Comparison of ENCODE assay signal across 10 cellular contexts in the genomic region with DNA sequence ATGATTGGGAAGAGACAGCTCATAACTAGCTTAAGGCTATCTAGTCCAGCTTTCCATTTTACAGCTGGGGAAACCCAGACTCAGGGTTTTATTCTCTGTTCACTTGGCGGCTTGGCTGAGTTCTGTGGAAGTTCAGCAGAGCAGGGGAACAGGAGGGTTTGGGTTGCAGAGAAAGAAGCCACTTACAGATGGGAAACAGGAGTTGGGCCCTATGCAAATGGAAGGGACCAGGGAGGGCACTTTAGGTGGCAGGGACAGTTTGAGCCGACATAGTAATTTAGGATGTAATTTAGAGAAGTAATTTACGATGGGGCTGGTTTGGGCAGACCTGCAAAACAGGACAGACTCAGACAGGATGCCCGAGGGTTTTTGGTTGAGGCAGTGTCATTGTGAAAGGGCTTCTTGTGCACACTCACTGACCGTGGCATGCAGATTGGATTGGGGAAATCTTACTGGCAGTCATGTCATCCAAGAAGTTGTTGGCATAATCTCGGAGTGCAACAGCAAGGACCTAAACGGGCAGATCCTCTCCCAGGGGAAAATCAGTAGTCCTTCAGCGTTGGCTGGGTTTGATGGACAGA. TPM values are rescaled to one million over a fixed set of nuclear protein-coding genes. Genes with fewer than 3 reads are reported as not detected.
DNase-seq lines count a peak whose midpoint lies in the region; ATAC-seq and TF ChIP-seq lines count a peak whose summit lies in the region.
"Had no signal": no experiment of that assay in that cellular context is flagged by ENCODE, and none has a peak within 500 bp of the region (broad histone marks: within the 10 kb centered on the region; RNA-seq: fewer than 3 reads in every experiment).

No MANE protein-coding gene starts in this region.

- peaks cover 99% of the 10 kb centered on the region for H3K4me1 Mint-ChIP-seq in CD4-positive, alpha-beta T cell (ENCODE audit: low read depth)
- peaks cover 94% of the 10 kb centered on the region for H3K4me1 Mint-ChIP-seq in activated CD4-positive, alpha-beta memory T cell treated with anti-CD3 and anti-CD28 coated beads for 36 hours (ENCODE audit: low read depth)
- peaks cover 59% of the 10 kb centered on the region for H3K4me1 Mint-ChIP-seq in memory B cell

- intact Hi-C loops in CD4-positive, alpha-beta T cell (cut with DNase I, micrococcal nuclease): loop anchor here in 1 of 2 experiments (5.0 kb wide), 1 partner anchor 37 kb away; no protein-coding TSS in a partner anchor
- intact Hi-C loops in activated CD4-positive, alpha-beta memory T cell treated with anti-CD3 and anti-CD28 coated beads for 36 hours (cut with micrococcal nuclease): loop anchor here (10.0 kb wide), 2 partner anchors 300 to 840 kb away; no protein-coding TSS in a partner anchor

- no peaks in the 10 kb centered on the region for H3K27me3 ChIP-seq in CD4-positive, alpha-beta T cell (ENCODE audit: control insufficient read depth, insufficient read depth, low read length)

- peak overlapping the region; percentile 97 for H3K27ac Mint-ChIP-seq in CD4-positive, alpha-beta T cell
- H3K27ac Mint-ChIP-seq in activated CD4-positive, alpha-beta memory T cell treated with anti-CD3 and anti-CD28 coated beads for 36 hours: peak overlapping the region; percentile 80
- H3K27ac Mint-ChIP-seq in memory B cell: peak overlapping the region; percentile 100

- peak overlapping the region; percentile 97 for H3K27ac ChIP-seq in CD4-positive, alpha-beta T cell (ENCODE audit: low read depth, low read length)

- no peaks in the 10 kb centered on the region for H3K9me3 Mint-ChIP-seq in CD4-positive, alpha-beta T cell
- H3K9me3 Mint-ChIP-seq in activated CD4-positive, alpha-beta memory T cell treated with anti-CD3 and anti-CD28 coated beads for 36 hours: no peaks in the 10 kb centered on the region
- no peaks in the 10 kb centered on the region for H3K9me3 Mint-ChIP-seq in memory B cell

- DNase-seq in CD4-positive, alpha-beta T cell: no peak
- peak; percentile 71 for DNase-seq in activated CD4-positive, alpha-beta memory T cell treated with anti-CD3 and anti-CD28 coated beads for 36 hours
- DNase-seq in memory B cell (ENCODE audit: low spot score in 2 of 2): peak in 1 of 2 donors; percentile 42
- no peak for DNase-seq in RPMI8226
- no peak for DNase-seq in NCI-H1436 (lab: John Stamatoyannopoulos, UW)
- no peak for DNase-seq in NCI-H748 (lab: John Stamatoyannopoulos, UW; ENCODE audit: unreplicated experiment)
- DNase-seq: mesendoderm had no signal

- no peak for TF ChIP-seq CTCF in CD4-positive, alpha-beta T cell (IDR thresholded peaks at IDR 0.05)

- POLR2A ChIA-PET in CD4-positive, alpha-beta T cell (lab: Charles Lee): interaction anchor here (1.1 to 8.3 kb wide), 10 partner anchors 12 to 82 kb away, joined by 3 to 220 read pairs (median 46); partner anchors contain the start of gene GPR183
- POLR2A ChIA-PET in activated CD4-positive, alpha-beta memory T cell treated with anti-CD3 and anti-CD28 coated beads for 36 hours (lab: Charles Lee): interaction anchor here (0.7 to 7.6 kb wide), 5 partner anchors 27 to 80 kb away, joined by 3 to 246 read pairs (median 20); partner anchors contain the start of gene GPR183

- H3K27me3 Mint-ChIP-seq in CD4-positive, alpha-beta T cell: no peaks in the 10 kb centered on the region
- no peaks in the 10 kb centered on the region for H3K27me3 Mint-ChIP-seq in activated CD4-positive, alpha-beta memory T cell treated with anti-CD3 and anti-CD28 coated beads for 36 hours
- no peaks in the 10 kb centered on the region for H3K27me3 Mint-ChIP-seq in memory B cell

- H3K36me3 Mint-ChIP-seq in CD4-positive, alpha-beta T cell (ENCODE audit: low read depth): peaks cover 68% of the 10 kb centered on the region
- peaks cover 42% of the 10 kb centered on the region for H3K36me3 Mint-ChIP-seq in activated CD4-positive, alpha-beta memory T cell treated with anti-CD3 and anti-CD28 coated beads for 36 hours
- H3K36me3 Mint-ChIP-seq in memory B cell: peaks cover 16% of the 10 kb centered on the region

- CTCF ChIA-PET in CD4-positive, alpha-beta T cell (lab: Charles Lee): interaction anchor here (4.1 kb wide), 1 partner anchor 20 kb away, joined by 15 read pairs; no protein-coding TSS in a partner anchor
- CTCF ChIA-PET in activated CD4-positive, alpha-beta memory T cell treated with anti-CD3 and anti-CD28 coated beads for 36 hours (lab: Charles Lee): interaction anchor here (0.9 to 7.6 kb wide), 8 partner anchors 29 to 148 kb away, joined by 3 to 68 read pairs (median 12); no protein-coding TSS in a partner anchor

- H3K4me3 Mint-ChIP-seq in CD4-positive, alpha-beta T cell: peak overlapping the region; percentile 72
- peak overlapping the region; percentile 63 for H3K4me3 Mint-ChIP-seq in activated CD4-positive, alpha-beta memory T cell treated with anti-CD3 and anti-CD28 coated beads for 36 hours
- peak overlapping the region; percentile 73 for H3K4me3 Mint-ChIP-seq in memory B cell

- H3K9me3 ChIP-seq in CD4-positive, alpha-beta T cell (ENCODE audit: control insufficient read depth, low read length): no peaks in the 10 kb centered on the region

- no peak for ATAC-seq in CD4-positive, alpha-beta T cell (ENCODE audit: poor library complexity)
- ATAC-seq in GM21619 (IDR thresholded peaks at IDR 0.05; ENCODE audit: unreplicated experiment): peak; percentile 20
- ATAC-seq in memory B cell (ENCODE audit: low read depth): peak; percentile 22
- ATAC-seq in HG03025 (IDR thresholded peaks at IDR 0.05; ENCODE audit: low FRiP score, unreplicated experiment): no peak

RNA-seq across cellular contexts. Expression of gene GPR183, which starts 47.3 kb away (rescaled TPM):
- total RNA-seq in CD4-positive, alpha-beta T cell: 100 to 1,000 TPM; 330 to 337 TPM
- total RNA-seq in activated CD4-positive, alpha-beta memory T cell treated with anti-CD3 and anti-CD28 coated beads for 36 hours: 10 to 100 TPM; 46.4 to 47.1 TPM
- total RNA-seq: HT-29 had no signal

Comparison
In these comparisons a context has a peak if more than half of its experiments do, and no peak if none do; other contexts are left out.
1. ATAC-seq: peak in GM21619 (single experiment) and memory B cell (single experiment); none in CD4-positive, alpha-beta T cell (single experiment) and HG03025 (single experiment).
2. RNA of gene GPR183, which starts 47.3 kb away (total RNA-seq): 330 to 337 TPM in CD4-positive, alpha-beta T cell; 46.4 to 47.1 TPM in activated CD4-positive, alpha-beta memory T cell treated with anti-CD3 and anti-CD28 coated beads for 36 hours; every median in the first group is over 4 times any median in the second.
3. Peak in every context shown above with its lines, with median percentiles within 50 percentile points of each other: H3K27ac Mint-ChIP-seq and H3K4me3 Mint-ChIP-seq.